ENCODE assay signal across 1 cellular context in genomic region chr15:65181582-65182353, GRCh38.
TF ChIP-seq lines count a peak whose summit lies in the region.

No MANE protein-coding gene starts in this region.

TF ChIP-seq in HEK293, 187 proteins besides CTCF, POLR2A, EP300 and RAD21 (continued from another document):
- TF ChIP-seq ZNF292 (tag by site-specific recombination; IDR thresholded peaks at IDR 0.05; ENCODE audit: borderline replicate concordance, low read depth) (peak; percentile 72; the same call in 1 of the 2 replicates), ZNF791 (tag by site-specific recombination; IDR thresholded peaks at IDR 0.05) (peak; percentile 61; the same call in 1 of the 2 replicates), ZNF202 (tag by site-specific recombination; IDR thresholded peaks at IDR 0.05; ENCODE audit: borderline replicate concordance) (peak; percentile 75; the same call in 1 of the 2 replicates), ZXDB (tag by site-specific recombination; IDR thresholded peaks at IDR 0.05) (peak; percentile 78), ZNF140 (tag by site-specific recombination; IDR thresholded peaks at IDR 0.05) (peak; percentile 77), ZNF354C (tag by site-specific recombination; IDR thresholded peaks at IDR 0.05; ENCODE audit: borderline replicate concordance, low read depth) (0 out of 2 replicates have a peak, but pooled peaks have one; percentile 61), ZNF510 (tag by site-specific recombination; IDR thresholded peaks at IDR 0.05; ENCODE audit: insufficient replicate concordance) (peak; percentile 60), ZBTB21 (tag by site-specific recombination; IDR thresholded peaks at IDR 0.05) (peak; percentile 49; the same call in 1 of the 2 replicates), GLIS2 (tag by site-specific recombination; IDR thresholded peaks at IDR 0.05) (0 out of 2 replicates have a peak, but pooled peaks have one; percentile 18), ZFP37 (tag by site-specific recombination; IDR thresholded peaks at IDR 0.05) (peak; percentile 45; the same call in 1 of the 2 replicates), ZBTB8A (tag by site-specific recombination; IDR thresholded peaks at IDR 0.05) (peak; percentile 83), ZNF426 (tag by site-specific recombination; IDR thresholded peaks at IDR 0.05) (peak; percentile 91), ZNF629 (tag by site-specific recombination; IDR thresholded peaks at IDR 0.05) (peak; percentile 43), ZNF518A (tag by site-specific recombination; conservative IDR thresholded peaks at IDR 0.05; ENCODE audit: low read depth) (peak; percentile 95), ZNF138 (tag by site-specific recombination; IDR thresholded peaks at IDR 0.05; ENCODE audit: borderline replicate concordance) (0 out of 2 replicates have a peak, but pooled peaks have one; percentile 19), ZNF623 (tag by site-specific recombination; IDR thresholded peaks at IDR 0.05) (peak; percentile 82)
